22 cellular contexts compared by ENCODE assay signal in genomic region chr15:91435108-91435507, GRCh38.
"Had no signal": no experiment of that assay in that cellular context is flagged by ENCODE, and none has a peak within 500 bp of the region (broad histone marks: within the 10 kb centered on the region; RNA-seq: fewer than 3 reads in every experiment).

No MANE protein-coding gene starts in this region.

- H3K36me3 ChIP-seq: colonic mucosa, esophagus squamous epithelium, gastroesophageal sphincter, heart left ventricle, left lung, lower lobe of right lung had no signal

- H3K27me3 ChIP-seq: colonic mucosa, foreskin keratinocyte, gastroesophageal sphincter, heart left ventricle, left lung had no signal

- H3K4me1 Mint-ChIP-seq: endodermal cell; mesothelial cell of epicardium; naive B cell; naive thymus-derived CD8-positive, alpha-beta T cell had no signal

- H3K4me3 ChIP-seq: colonic mucosa, esophagus squamous epithelium, gastroesophageal sphincter, heart left ventricle, left lung, lower lobe of right lung, mucosa of descending colon had no signal

- H3K4me1 ChIP-seq: colonic mucosa, esophagus squamous epithelium, foreskin keratinocyte, gastroesophageal sphincter, heart left ventricle, left lung, lower lobe of right lung had no signal

- H3K9me3 ChIP-seq: colonic mucosa, left lung, lower lobe of right lung, mucosa of descending colon had no signal

- H3K27ac Mint-ChIP-seq: dendritic cell treated with granulocyte-macrophage colony-stimulating factor and Interleukin-4, amounts not matched to agents 40 ng/mL and 50 ng/mL, for 4 days; effector memory CD8-positive, alpha-beta T cell; endodermal cell; mesothelial cell of epicardium; naive B cell had no signal

- H3K9me3 Mint-ChIP-seq: dendritic cell treated with granulocyte-macrophage colony-stimulating factor and Interleukin-4, amounts not matched to agents 40 ng/mL and 50 ng/mL, for 4 days; endodermal cell had no signal

- H3K27ac ChIP-seq: colonic mucosa, epithelial cell of prostate, esophagus squamous epithelium, foreskin keratinocyte, gastroesophageal sphincter, heart left ventricle, left lung, lower lobe of right lung had no signal

- DNase-seq: colonic mucosa; cortex of kidney; effector CD8-positive, alpha-beta T cell; effector memory CD8-positive, alpha-beta T cell; endodermal cell; esophagus squamous epithelium; foreskin keratinocyte; heart left ventricle; hippocampal formation; left cardiac atrium; left lung; left ventricle myocardium superior; lower lobe of right lung; mesenchymal stem cell; mucosa of descending colon; naive B cell; naive thymus-derived CD8-positive, alpha-beta T cell had no signal

- H3K4me3 Mint-ChIP-seq: dendritic cell treated with granulocyte-macrophage colony-stimulating factor and Interleukin-4, amounts not matched to agents 40 ng/mL and 50 ng/mL, for 4 days; effector memory CD8-positive, alpha-beta T cell; endodermal cell; mesothelial cell of epicardium; naive B cell; naive thymus-derived CD8-positive, alpha-beta T cell had no signal

- H3K27me3 Mint-ChIP-seq: dendritic cell treated with granulocyte-macrophage colony-stimulating factor and Interleukin-4, amounts not matched to agents 40 ng/mL and 50 ng/mL, for 4 days; naive thymus-derived CD8-positive, alpha-beta T cell had no signal

- ATAC-seq: effector memory CD8-positive, alpha-beta T cell; esophagus mucosa; gastroesophageal sphincter; heart left ventricle; left cardiac atrium; left lung; left ventricle myocardium superior; lower lobe of right lung; mucosa of descending colon; naive thymus-derived CD8-positive, alpha-beta T cell had no signal

- H3K36me3 Mint-ChIP-seq: mesothelial cell of epicardium; naive B cell; naive thymus-derived CD8-positive, alpha-beta T cell had no signal
